29 cellular contexts compared by ENCODE assay signal in genomic region chr1:42551150-42551549, GRCh38.
DNase-seq lines count a peak whose midpoint lies in the region; ATAC-seq and TF ChIP-seq lines count a peak whose summit lies in the region.
"Had no signal": no experiment of that assay in that cellular context is flagged by ENCODE, and none has a peak within 500 bp of the region (broad histone marks: within the 10 kb centered on the region; RNA-seq: fewer than 3 reads in every experiment).

No MANE protein-coding gene starts in this region.

- intact Hi-C loops in left ventricle myocardium inferior (cut with micrococcal nuclease) = no loop called here

- H3K4me1 Mint-ChIP-seq in naive B cell (peaks cover 0 to 4% (median 4%) of the 10 kb centered on the region in 3 donors), immature natural killer cell (no peaks in the 10 kb centered on the region)
- H3K4me1 Mint-ChIP-seq: natural killer cell had no signal

- H3K4me1 ChIP-seq in left ventricle myocardium inferior = no peaks in the 10 kb centered on the region
- H3K4me1 ChIP-seq: adrenal gland, body of pancreas, uterus had no signal

- peak; percentile 74 for DNase-seq in CD1c-positive myeloid dendritic cell (ENCODE audit: extremely low spot score)
- DNase-seq in NAMALWA (ENCODE audit: low spot score) = peak; percentile 18
- peak; percentile 94 for DNase-seq in SKM-1 treated with dmso at 0.1 percent for 144 hours (lab: John Stamatoyannopoulos, UW; ENCODE audit: unreplicated experiment)
- DNase-seq in naive B cell = peak; percentile 11
- DNase-seq in left ventricle myocardium inferior = no peak
- DNase-seq in NCI-H69 (lab: John Stamatoyannopoulos, UW) = no peak
- no peak for DNase-seq in immature natural killer cell
- DNase-seq: activated CD4-positive, alpha-beta T cell treated with anti-CD3 and anti-CD28 coated beads, Interleukin-2, amount 50 U/mL, for 1 hour; activated naive CD4-positive, alpha-beta T cell; activated T-cell treated with anti-CD3 and anti-CD28 coated beads, Interleukin-2, amount 50 U/mL, for 48 hours; adrenal gland; body of pancreas; cerebellar nuclear complex; dorsolateral prefrontal cortex; H7; left ventricle myocardium superior; midbrain; natural killer cell; NCI-H1105; NCI-H187 treated with DMSO at 0.1 percent for 48 hours; NCI-H2171 treated with DMSO at 0.1 percent for 48 hours; NCI-H526 treated with DMSO at 0.1 percent for 48 hours; stimulated activated CD4-positive, alpha-beta T cell treated with anti-CD3 and anti-CD28 coated beads, Interleukin-15, amount 100 ng/mL, for 24 hours; uterus had no signal

- H3K36me3 Mint-ChIP-seq in naive B cell (peaks cover 0 to 5% of the 10 kb centered on the region in 2 donors), immature natural killer cell (peaks cover 8 to 13% (median 12%) of the 10 kb centered on the region in 3 donors)
- H3K36me3 Mint-ChIP-seq: natural killer cell had no signal

- no peaks in the 10 kb centered on the region for H3K27me3 Mint-ChIP-seq in naive B cell
- H3K27me3 Mint-ChIP-seq in immature natural killer cell (ENCODE audit: low read depth in 3 of 3) = peaks cover 0 to 4% (median 1%) of the 10 kb centered on the region in 3 donors
- H3K27me3 Mint-ChIP-seq: stimulated activated naive CD8-positive, alpha-beta T cell treated with anti-CD3 and anti-CD28 coated beads, Interleukin-15, Interleukin-2, amounts not matched to agents 100 ng/mL and 50 ng/mL, for 24 hours had no signal

- H3K27ac ChIP-seq in left ventricle myocardium inferior (replicated peaks) = no peak overlapping the region
- H3K27ac ChIP-seq: adrenal gland, body of pancreas, dorsolateral prefrontal cortex, thoracic aorta, uterus had no signal

- no peaks in the 10 kb centered on the region for H3K36me3 ChIP-seq in left ventricle myocardium inferior
- H3K36me3 ChIP-seq: adrenal gland, thoracic aorta, uterus had no signal

- TF ChIP-seq CTCF in left ventricle myocardium inferior (IDR thresholded peaks at IDR 0.05; ENCODE audit: borderline replicate concordance) = no peak

- no peak overlapping the region for H3K27ac Mint-ChIP-seq in naive B cell
- H3K27ac Mint-ChIP-seq in immature natural killer cell = no peak overlapping the region
- H3K27ac Mint-ChIP-seq: natural killer cell; stimulated activated naive CD8-positive, alpha-beta T cell treated with anti-CD3 and anti-CD28 coated beads, Interleukin-15, Interleukin-2, amounts not matched to agents 100 ng/mL and 50 ng/mL, for 24 hours; T-helper 2 cell treated with Interferon-gamma antibody and Interleukin-4, amounts not matched to agents 5 μg/mL and 100 μg/mL, for 36 hours had no signal

- no peaks in the 10 kb centered on the region for H3K9me3 Mint-ChIP-seq in naive B cell
- H3K9me3 Mint-ChIP-seq in immature natural killer cell = no peaks in the 10 kb centered on the region
- H3K9me3 Mint-ChIP-seq: natural killer cell; stimulated activated naive CD8-positive, alpha-beta T cell treated with anti-CD3 and anti-CD28 coated beads, Interleukin-15, Interleukin-2, amounts not matched to agents 100 ng/mL and 50 ng/mL, for 24 hours; T-helper 2 cell treated with Interferon-gamma antibody and Interleukin-4, amounts not matched to agents 5 μg/mL and 100 μg/mL, for 36 hours had no signal

- H3K9me3 ChIP-seq in left ventricle myocardium inferior (replicated peaks) = no peaks in the 10 kb centered on the region
- H3K9me3 ChIP-seq: adrenal gland, body of pancreas, thoracic aorta, uterus had no signal

- no peak overlapping the region for H3K4me3 Mint-ChIP-seq in naive B cell
- H3K4me3 Mint-ChIP-seq in immature natural killer cell = no peak overlapping the region
- H3K4me3 Mint-ChIP-seq: natural killer cell; stimulated activated naive CD8-positive, alpha-beta T cell treated with anti-CD3 and anti-CD28 coated beads, Interleukin-15, Interleukin-2, amounts not matched to agents 100 ng/mL and 50 ng/mL, for 24 hours; T-helper 2 cell treated with Interferon-gamma antibody and Interleukin-4, amounts not matched to agents 5 μg/mL and 100 μg/mL, for 36 hours had no signal

- no peaks in the 10 kb centered on the region for H3K27me3 ChIP-seq in left ventricle myocardium inferior (ENCODE audit: low read depth)
- H3K27me3 ChIP-seq: adrenal gland, body of pancreas, dorsolateral prefrontal cortex, uterus had no signal

- ATAC-seq in naive B cell (ENCODE audit: low read depth in 2 of 2) = peak; percentile 67 to 89
- ATAC-seq in HG02852 (IDR thresholded peaks at IDR 0.05; ENCODE audit: unreplicated experiment) = no peak
- ATAC-seq: body of pancreas, left ventricle myocardium superior, natural killer cell, SK-N-SH treated with all-trans-retinoic acid at 6 μM for 48 hours had no signal

- no peak overlapping the region for H3K4me3 ChIP-seq in left ventricle myocardium inferior
- H3K4me3 ChIP-seq: adrenal gland, body of pancreas, dorsolateral prefrontal cortex, thoracic aorta, uterus had no signal

Comparison
In these comparisons a context has a peak if more than half of its experiments do, and no peak if none do; other contexts are left out.
1. DNase-seq: peak in CD1c-positive myeloid dendritic cell (single experiment), NAMALWA (single experiment), SKM-1 treated with dmso at 0.1 percent for 144 hours (single experiment) and naive B cell (single experiment); none in left ventricle myocardium inferior (single experiment), NCI-H69 (single experiment) and immature natural killer cell (0 of 3).